ENCODE assay signal across 1 cellular context in the genomic region with DNA sequence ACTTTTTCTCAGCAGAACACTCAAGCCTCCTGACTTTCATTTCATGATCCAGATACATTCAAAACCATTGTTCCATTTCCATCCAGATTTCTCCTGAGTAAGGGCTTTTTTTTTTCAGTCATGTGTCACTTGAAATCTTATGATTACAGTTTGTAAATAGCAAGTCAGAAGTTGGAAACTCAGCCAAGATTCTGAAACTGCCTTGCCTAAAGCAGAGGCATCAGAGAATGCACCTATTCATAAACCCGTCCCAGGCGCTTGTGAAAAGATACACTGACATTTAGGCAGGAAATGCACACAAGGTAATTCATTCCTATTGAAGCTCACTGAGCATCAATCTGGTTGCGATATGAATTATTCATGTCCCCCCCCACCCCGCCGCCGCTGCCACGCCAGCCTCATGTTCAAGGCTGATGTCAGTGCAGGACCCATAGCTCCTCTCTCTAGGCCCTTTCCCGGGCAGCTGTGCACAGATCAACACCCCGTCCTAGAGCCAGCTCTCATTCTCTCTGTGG.
TF ChIP-seq lines count a peak whose summit lies in the region.

No MANE protein-coding gene starts in this region.

TF ChIP-seq in GM23338, 12 proteins besides CTCF, POLR2A, EP300 and RAD21 (continued from another document):
- TF ChIP-seq, protein P1, sequence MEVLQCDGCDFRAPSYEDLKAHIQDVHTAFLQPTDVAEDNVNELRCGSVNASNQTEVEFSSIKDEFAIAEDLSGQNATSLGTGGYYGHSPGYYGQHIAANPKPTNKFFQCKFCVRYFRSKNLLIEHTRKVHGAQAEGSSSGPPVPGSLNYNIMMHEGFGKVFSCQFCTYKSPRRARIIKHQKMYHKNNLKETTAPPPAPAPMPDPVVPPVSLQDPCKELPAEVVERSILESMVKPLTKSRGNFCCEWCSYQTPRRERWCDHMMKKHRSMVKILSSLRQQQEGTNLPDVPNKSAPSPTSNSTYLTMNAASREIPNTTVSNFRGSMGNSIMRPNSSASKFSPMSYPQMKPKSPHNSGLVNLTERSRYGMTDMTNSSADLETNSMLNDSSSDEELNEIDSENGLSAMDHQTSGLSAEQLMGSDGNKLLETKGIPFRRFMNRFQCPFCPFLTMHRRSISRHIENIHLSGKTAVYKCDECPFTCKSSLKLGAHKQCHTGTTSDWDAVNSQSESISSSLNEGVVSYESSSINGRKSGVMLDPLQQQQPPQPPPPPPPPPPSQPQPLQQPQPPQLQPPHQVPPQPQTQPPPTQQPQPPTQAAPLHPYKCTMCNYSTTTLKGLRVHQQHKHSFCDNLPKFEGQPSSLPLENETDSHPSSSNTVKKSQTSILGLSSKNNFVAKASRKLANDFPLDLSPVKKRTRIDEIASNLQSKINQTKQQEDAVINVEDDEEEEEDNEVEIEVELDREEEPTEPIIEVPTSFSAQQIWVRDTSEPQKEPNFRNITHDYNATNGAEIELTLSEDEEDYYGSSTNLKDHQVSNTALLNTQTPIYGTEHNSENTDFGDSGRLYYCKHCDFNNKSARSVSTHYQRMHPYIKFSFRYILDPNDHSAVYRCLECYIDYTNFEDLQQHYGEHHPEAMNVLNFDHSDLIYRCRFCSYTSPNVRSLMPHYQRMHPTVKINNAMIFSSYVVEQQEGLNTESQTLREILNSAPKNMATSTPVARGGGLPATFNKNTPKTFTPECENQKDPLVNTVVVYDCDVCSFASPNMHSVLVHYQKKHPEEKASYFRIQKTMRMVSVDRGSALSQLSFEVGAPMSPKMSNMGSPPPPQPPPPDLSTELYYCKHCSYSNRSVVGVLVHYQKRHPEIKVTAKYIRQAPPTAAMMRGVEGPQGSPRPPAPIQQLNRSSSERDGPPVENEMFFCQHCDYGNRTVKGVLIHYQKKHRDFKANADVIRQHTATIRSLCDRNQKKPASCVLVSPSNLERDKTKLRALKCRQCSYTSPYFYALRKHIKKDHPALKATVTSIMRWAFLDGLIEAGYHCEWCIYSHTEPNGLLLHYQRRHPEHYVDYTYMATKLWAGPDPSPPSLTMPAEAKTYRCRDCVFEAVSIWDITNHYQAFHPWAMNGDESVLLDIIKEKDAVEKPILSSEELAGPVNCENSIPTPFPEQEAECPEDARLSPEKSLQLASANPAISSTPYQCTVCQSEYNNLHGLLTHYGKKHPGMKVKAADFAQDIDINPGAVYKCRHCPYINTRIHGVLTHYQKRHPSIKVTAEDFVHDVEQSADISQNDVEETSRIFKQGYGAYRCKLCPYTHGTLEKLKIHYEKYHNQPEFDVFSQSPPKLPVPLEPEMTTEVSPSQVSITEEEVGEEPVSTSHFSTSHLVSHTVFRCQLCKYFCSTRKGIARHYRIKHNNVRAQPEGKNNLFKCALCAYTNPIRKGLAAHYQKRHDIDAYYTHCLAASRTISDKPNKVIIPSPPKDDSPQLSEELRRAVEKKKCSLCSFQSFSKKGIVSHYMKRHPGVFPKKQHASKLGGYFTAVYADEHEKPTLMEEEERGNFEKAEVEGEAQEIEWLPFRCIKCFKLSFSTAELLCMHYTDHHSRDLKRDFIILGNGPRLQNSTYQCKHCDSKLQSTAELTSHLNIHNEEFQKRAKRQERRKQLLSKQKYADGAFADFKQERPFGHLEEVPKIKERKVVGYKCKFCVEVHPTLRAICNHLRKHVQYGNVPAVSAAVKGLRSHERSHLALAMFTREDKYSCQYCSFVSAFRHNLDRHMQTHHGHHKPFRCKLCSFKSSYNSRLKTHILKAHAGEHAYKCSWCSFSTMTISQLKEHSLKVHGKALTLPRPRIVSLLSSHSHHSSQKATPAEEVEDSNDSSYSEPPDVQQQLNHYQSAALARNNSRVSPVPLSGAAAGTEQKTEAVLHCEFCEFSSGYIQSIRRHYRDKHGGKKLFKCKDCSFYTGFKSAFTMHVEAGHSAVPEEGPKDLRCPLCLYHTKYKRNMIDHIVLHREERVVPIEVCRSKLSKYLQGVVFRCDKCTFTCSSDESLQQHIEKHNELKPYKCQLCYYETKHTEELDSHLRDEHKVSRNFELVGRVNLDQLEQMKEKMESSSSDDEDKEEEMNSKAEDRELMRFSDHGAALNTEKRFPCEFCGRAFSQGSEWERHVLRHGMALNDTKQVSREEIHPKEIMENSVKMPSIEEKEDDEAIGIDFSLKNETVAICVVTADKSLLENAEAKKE (CRISPR knock-in tag; IDR thresholded peaks at IDR 0.05), result no peak
- TF ChIP-seq EZH2phosphoT487 (IDR thresholded peaks at IDR 0.05; ENCODE audit: unreplicated experiment) (no peak), EZH2 (IDR thresholded peaks at IDR 0.05; ENCODE audit: low read depth, unreplicated experiment) (no peak), STAT1 (IDR thresholded peaks at IDR 0.05; ENCODE audit: unreplicated experiment) (no peak), REST (IDR thresholded peaks at IDR 0.05; ENCODE audit: unreplicated experiment) (no peak)
- TF ChIP-seq, protein P2, sequence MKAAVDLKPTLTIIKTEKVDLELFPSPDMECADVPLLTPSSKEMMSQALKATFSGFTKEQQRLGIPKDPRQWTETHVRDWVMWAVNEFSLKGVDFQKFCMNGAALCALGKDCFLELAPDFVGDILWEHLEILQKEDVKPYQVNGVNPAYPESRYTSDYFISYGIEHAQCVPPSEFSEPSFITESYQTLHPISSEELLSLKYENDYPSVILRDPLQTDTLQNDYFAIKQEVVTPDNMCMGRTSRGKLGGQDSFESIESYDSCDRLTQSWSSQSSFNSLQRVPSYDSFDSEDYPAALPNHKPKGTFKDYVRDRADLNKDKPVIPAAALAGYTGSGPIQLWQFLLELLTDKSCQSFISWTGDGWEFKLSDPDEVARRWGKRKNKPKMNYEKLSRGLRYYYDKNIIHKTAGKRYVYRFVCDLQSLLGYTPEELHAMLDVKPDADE (IDR thresholded peaks at IDR 0.05), result no peak
TF ChIP-seq in GM23338: peak in this region for 0.
